In the genomic region with DNA sequence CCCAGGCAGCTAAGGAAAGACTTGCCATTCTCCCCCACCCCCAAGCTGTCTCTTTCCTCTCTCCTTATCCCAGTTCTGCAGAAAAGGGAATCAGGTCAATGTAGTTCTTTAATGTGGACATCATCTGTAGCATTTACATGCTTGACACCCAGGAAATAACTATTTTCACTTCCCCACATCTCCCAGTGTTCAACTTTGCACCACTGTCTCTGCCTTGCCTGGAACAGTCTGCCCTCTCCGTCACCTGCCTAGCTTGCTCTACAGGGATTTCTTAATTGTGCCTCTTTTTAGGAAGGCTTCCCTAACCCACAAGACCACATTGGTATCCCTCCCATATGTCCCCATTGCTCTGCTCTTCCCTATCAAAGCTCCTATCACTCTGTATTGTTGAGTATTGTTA, we compare ENCODE assay signal across 1 cellular context.
TF ChIP-seq lines count a peak whose summit lies in the region.

No MANE protein-coding gene starts in this region.

TF ChIP-seq in IMR-90, 13 proteins besides CTCF, POLR2A, EP300 and RAD21:
- no peak for TF ChIP-seq FOS (IDR thresholded peaks at IDR 0.05; ENCODE audit: low read depth, low read length)
- no peak for TF ChIP-seq SMC3 (IDR thresholded peaks at IDR 0.05; ENCODE audit: low read depth, low read length)
- TF ChIP-seq CEBPB (IDR thresholded peaks at IDR 0.05; ENCODE audit: low read depth, low read length), result no peak
- TF ChIP-seq RCOR1 (IDR thresholded peaks at IDR 0.05; ENCODE audit: insufficient replicate concordance, low read length), result no peak
- no peak for TF ChIP-seq NFE2L2 (IDR thresholded peaks at IDR 0.05; ENCODE audit: low read depth, low read length)
- TF ChIP-seq MXI1 (IDR thresholded peaks at IDR 0.05; ENCODE audit: borderline replicate concordance, low read depth, low read length), result no peak
- no peak for TF ChIP-seq BHLHE40 (IDR thresholded peaks at IDR 0.05; ENCODE audit: low read depth, low read length)
- TF ChIP-seq CHD1 (IDR thresholded peaks at IDR 0.05; ENCODE audit: low read depth, low read length), result no peak
- TF ChIP-seq, protein P1, sequence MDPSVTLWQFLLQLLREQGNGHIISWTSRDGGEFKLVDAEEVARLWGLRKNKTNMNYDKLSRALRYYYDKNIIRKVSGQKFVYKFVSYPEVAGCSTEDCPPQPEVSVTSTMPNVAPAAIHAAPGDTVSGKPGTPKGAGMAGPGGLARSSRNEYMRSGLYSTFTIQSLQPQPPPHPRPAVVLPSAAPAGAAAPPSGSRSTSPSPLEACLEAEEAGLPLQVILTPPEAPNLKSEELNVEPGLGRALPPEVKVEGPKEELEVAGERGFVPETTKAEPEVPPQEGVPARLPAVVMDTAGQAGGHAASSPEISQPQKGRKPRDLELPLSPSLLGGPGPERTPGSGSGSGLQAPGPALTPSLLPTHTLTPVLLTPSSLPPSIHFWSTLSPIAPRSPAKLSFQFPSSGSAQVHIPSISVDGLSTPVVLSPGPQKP (IDR thresholded peaks at IDR 0.05; ENCODE audit: borderline replicate concordance, low read depth, low read length), result no peak
